8 cellular contexts compared by ENCODE assay signal in the genomic region with DNA sequence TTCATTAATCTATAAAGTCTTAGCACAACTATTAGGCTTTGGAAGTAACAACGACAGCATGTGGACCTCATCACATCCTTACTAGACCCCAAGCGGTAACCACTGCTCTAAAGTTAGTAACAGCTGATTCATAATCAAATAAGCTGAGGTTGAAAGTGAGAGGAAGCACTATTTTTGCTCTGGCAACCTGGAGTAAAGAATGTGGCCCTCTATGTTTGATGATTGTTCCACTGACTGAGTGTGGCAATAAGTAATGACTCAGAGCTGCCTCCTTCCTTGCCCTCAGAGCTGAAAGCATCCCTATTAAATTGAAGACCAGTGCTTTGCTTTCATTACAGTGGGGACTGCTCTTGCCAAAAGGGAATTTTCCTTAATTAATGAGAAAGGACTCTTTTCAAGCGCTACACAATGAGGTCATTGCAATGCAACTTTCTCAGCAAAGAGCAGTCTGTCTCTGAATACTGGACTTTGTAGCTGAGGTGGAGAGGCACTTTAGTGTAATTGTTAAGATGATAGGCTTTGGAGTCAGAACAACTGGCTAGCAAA.
DNase-seq lines count a peak whose midpoint lies in the region; ATAC-seq and TF ChIP-seq lines count a peak whose summit lies in the region.

No MANE protein-coding gene starts in this region.

- H3K9ac ChIP-seq in BLaER1 treated with 17β-estradiol and CSF1 and Interleukin-3, amounts not matched to agents 10 nM and 100 nM, result no peak overlapping the region

- no peaks in the 10 kb centered on the region for H3K36me3 Mint-ChIP-seq in activated naive CD8-positive, alpha-beta T cell treated with anti-CD3 and anti-CD28 coated beads, Interleukin-2, amount 50 U/mL, for 24 hours (ENCODE audit: low read depth)
- H3K36me3 Mint-ChIP-seq in natural killer cell treated with Interleukin-12 subunit alpha and Interleukin-12 subunit beta and Interleukin-15 and Interleukin-18, amount 100 ng/mL, for 72 hours, result no peaks in the 10 kb centered on the region
- no peaks in the 10 kb centered on the region for H3K36me3 Mint-ChIP-seq in CD8-positive, alpha-beta T cell
- no peaks in the 10 kb centered on the region for H3K36me3 Mint-ChIP-seq in T-helper 17 cell (ENCODE audit: low read depth)

- intact Hi-C loops in CD8-positive, alpha-beta T cell (cut with DNase I, micrococcal nuclease), result no loop called here

- no peak overlapping the region for H3K27ac Mint-ChIP-seq in activated naive CD8-positive, alpha-beta T cell treated with anti-CD3 and anti-CD28 coated beads, Interleukin-2, amount 50 U/mL, for 24 hours
- peak overlapping the region in 1 of 2 donors; percentile 51 for H3K27ac Mint-ChIP-seq in natural killer cell treated with Interleukin-12 subunit alpha and Interleukin-12 subunit beta and Interleukin-15 and Interleukin-18, amount 100 ng/mL, for 72 hours
- no peak overlapping the region for H3K27ac Mint-ChIP-seq in CD8-positive, alpha-beta T cell
- no peak overlapping the region for H3K27ac Mint-ChIP-seq in T-helper 17 cell

- peaks cover 9 to 21% (median 13%) of the 10 kb centered on the region in 10 experiments; a peak in 18 of 20 replicates for H3K4me1 ChIP-seq in BLaER1 treated with 17β-estradiol and CSF1 and Interleukin-3, amounts not matched to agents 10 nM and 100 nM
- H3K4me1 ChIP-seq in CD8-positive, alpha-beta T cell (ENCODE audit: insufficient read depth, low read length), result no peaks in the 10 kb centered on the region

- no peaks in the 10 kb centered on the region for H3K27me3 ChIP-seq in BLaER1 treated with 17β-estradiol and CSF1 and Interleukin-3, amounts not matched to agents 10 nM and 100 nM
- no peaks in the 10 kb centered on the region for H3K27me3 ChIP-seq in CD8-positive, alpha-beta T cell (ENCODE audit: insufficient read depth, low read length)

- peaks cover 25% of the 10 kb centered on the region for H3K4me1 Mint-ChIP-seq in activated naive CD8-positive, alpha-beta T cell treated with anti-CD3 and anti-CD28 coated beads, Interleukin-2, amount 50 U/mL, for 24 hours
- peaks cover 22 to 26% of the 10 kb centered on the region in 2 donors for H3K4me1 Mint-ChIP-seq in natural killer cell treated with Interleukin-12 subunit alpha and Interleukin-12 subunit beta and Interleukin-15 and Interleukin-18, amount 100 ng/mL, for 72 hours (ENCODE audit: low read depth in 2 of 2)
- no peaks in the 10 kb centered on the region for H3K4me1 Mint-ChIP-seq in CD8-positive, alpha-beta T cell (ENCODE audit: low read depth)
- H3K4me1 Mint-ChIP-seq in T-helper 17 cell, result no peaks in the 10 kb centered on the region

- H3K36me3 ChIP-seq in BLaER1 treated with 17β-estradiol and CSF1 and Interleukin-3, amounts not matched to agents 10 nM and 100 nM, result no peaks in the 10 kb centered on the region
- H3K36me3 ChIP-seq in CD8-positive, alpha-beta T cell (ENCODE audit: insufficient read depth, low read length), result no peaks in the 10 kb centered on the region

- H4K20me1 ChIP-seq in BLaER1 treated with 17β-estradiol and CSF1 and Interleukin-3, amounts not matched to agents 10 nM and 100 nM, result no peaks in the 10 kb centered on the region

- no peaks in the 10 kb centered on the region for H3K9me3 ChIP-seq in BLaER1 treated with 17β-estradiol and CSF1 and Interleukin-3, amounts not matched to agents 10 nM and 100 nM (replicated peaks in 1 of 11)
- H3K9me3 ChIP-seq in CD8-positive, alpha-beta T cell (ENCODE audit: low read length), result no peaks in the 10 kb centered on the region
- H3K9me3 ChIP-seq in T-helper 17 cell (ENCODE audit: control insufficient read depth, low read length, poor library complexity, severe bottlenecking), result no peaks in the 10 kb centered on the region

- H3K4me3 ChIP-seq in BLaER1 treated with 17β-estradiol and CSF1 and Interleukin-3, amounts not matched to agents 10 nM and 100 nM, result no peak overlapping the region
- H3K4me3 ChIP-seq in CD8-positive, alpha-beta T cell (ENCODE audit: low read depth, low read length), result no peak overlapping the region

- ATAC-seq in GM19467 (IDR thresholded peaks at IDR 0.05; ENCODE audit: unreplicated experiment) (peak; percentile 88), HG03378 (IDR thresholded peaks at IDR 0.05; ENCODE audit: unreplicated experiment) (peak; percentile 95), T-helper 17 cell (no peak)
- ATAC-seq in activated naive CD8-positive, alpha-beta T cell treated with anti-CD3 and anti-CD28 coated beads, Interleukin-2, amount 50 U/mL, for 24 hours, result peak; percentile 87
- ATAC-seq in natural killer cell treated with Interleukin-12 subunit alpha and Interleukin-12 subunit beta and Interleukin-15 and Interleukin-18, amount 100 ng/mL, for 72 hours, result peak; percentile 88 to 92
- ATAC-seq in CD8-positive, alpha-beta T cell, result no peak

- H3K27me3 Mint-ChIP-seq in activated naive CD8-positive, alpha-beta T cell treated with anti-CD3 and anti-CD28 coated beads, Interleukin-2, amount 50 U/mL, for 24 hours, result peaks cover 2% of the 10 kb centered on the region
- H3K27me3 Mint-ChIP-seq in natural killer cell treated with Interleukin-12 subunit alpha and Interleukin-12 subunit beta and Interleukin-15 and Interleukin-18, amount 100 ng/mL, for 72 hours, result peaks cover 0 to 4% of the 10 kb centered on the region in 2 donors
- H3K27me3 Mint-ChIP-seq in CD8-positive, alpha-beta T cell (ENCODE audit: low read depth), result no peaks in the 10 kb centered on the region
- H3K27me3 Mint-ChIP-seq in T-helper 17 cell, result no peaks in the 10 kb centered on the region

- peak overlapping the region in 7 of 11 experiments; percentile 17 to 49 (median 34); a peak in 7 of 22 replicates for H3K27ac ChIP-seq in BLaER1 treated with 17β-estradiol and CSF1 and Interleukin-3, amounts not matched to agents 10 nM and 100 nM
- no peak overlapping the region for H3K27ac ChIP-seq in CD8-positive, alpha-beta T cell (ENCODE audit: low read depth, low read length)

- DNase-seq in activated naive CD8-positive, alpha-beta T cell treated with anti-CD3 and anti-CD28 coated beads, Interleukin-2, amount 50 U/mL, for 24 hours, result peak; percentile 2
- DNase-seq in natural killer cell treated with Interleukin-12 subunit alpha and Interleukin-12 subunit beta and Interleukin-15 and Interleukin-18, amount 100 ng/mL, for 72 hours (ENCODE audit: low spot score), result peak; percentile 67
- DNase-seq in CD8-positive, alpha-beta T cell, result no peak
- no peak for DNase-seq in NCI-H1417 treated with DMSO at 0.1 percent for 48 hours (lab: John Stamatoyannopoulos, UW)
- no peak for DNase-seq in T-helper 17 cell

- H3K4me2 ChIP-seq in BLaER1 treated with 17β-estradiol and CSF1 and Interleukin-3, amounts not matched to agents 10 nM and 100 nM, result peak overlapping the region; percentile 5 to 72 (median 48); a peak in 20 of 22 replicates

- CTCF ChIA-PET in CD8-positive, alpha-beta T cell (lab: Charles Lee), result no interaction called here

- TF ChIP-seq CTCF in CD8-positive, alpha-beta T cell (IDR thresholded peaks at IDR 0.05), result no peak

- H3K9me3 Mint-ChIP-seq in activated naive CD8-positive, alpha-beta T cell treated with anti-CD3 and anti-CD28 coated beads, Interleukin-2, amount 50 U/mL, for 24 hours, result peaks cover 8% of the 10 kb centered on the region
- no peaks in the 10 kb centered on the region for H3K9me3 Mint-ChIP-seq in natural killer cell treated with Interleukin-12 subunit alpha and Interleukin-12 subunit beta and Interleukin-15 and Interleukin-18, amount 100 ng/mL, for 72 hours
- H3K9me3 Mint-ChIP-seq in CD8-positive, alpha-beta T cell, result peaks cover 20% of the 10 kb centered on the region

- POLR2A ChIA-PET in CD8-positive, alpha-beta T cell (lab: Charles Lee), result no interaction called here

- no peak overlapping the region for H3K4me3 Mint-ChIP-seq in activated naive CD8-positive, alpha-beta T cell treated with anti-CD3 and anti-CD28 coated beads, Interleukin-2, amount 50 U/mL, for 24 hours
- peak overlapping the region; percentile 32 for H3K4me3 Mint-ChIP-seq in natural killer cell treated with Interleukin-12 subunit alpha and Interleukin-12 subunit beta and Interleukin-15 and Interleukin-18, amount 100 ng/mL, for 72 hours
- no peak overlapping the region for H3K4me3 Mint-ChIP-seq in CD8-positive, alpha-beta T cell
- no peak overlapping the region for H3K4me3 Mint-ChIP-seq in T-helper 17 cell

Comparison
In these comparisons a context has a peak if more than half of its experiments do, and no peak if none do; other contexts are left out.
1. ATAC-seq: peak in GM19467 (single experiment), HG03378 (single experiment), activated naive CD8-positive, alpha-beta T cell treated with anti-CD3 and anti-CD28 coated beads, Interleukin-2, amount 50 U/mL, for 24 hours (single experiment) and natural killer cell treated with Interleukin-12 subunit alpha and Interleukin-12 subunit beta and Interleukin-15 and Interleukin-18, amount 100 ng/mL, for 72 hours (2 of 2); none in CD8-positive, alpha-beta T cell (single experiment) and T-helper 17 cell (single experiment).
2. DNase-seq: peak in activated naive CD8-positive, alpha-beta T cell treated with anti-CD3 and anti-CD28 coated beads, Interleukin-2, amount 50 U/mL, for 24 hours (single experiment) and natural killer cell treated with Interleukin-12 subunit alpha and Interleukin-12 subunit beta and Interleukin-15 and Interleukin-18, amount 100 ng/mL, for 72 hours (single experiment); none in CD8-positive, alpha-beta T cell (0 of 7), NCI-H1417 treated with DMSO at 0.1 percent for 48 hours (single experiment) and T-helper 17 cell (0 of 3).